6 cellular contexts compared by ENCODE assay signal in genomic region chr7:151008511-151009323, GRCh38.
DNase-seq lines count a peak whose midpoint lies in the region; ATAC-seq and TF ChIP-seq lines count a peak whose summit lies in the region.

No MANE protein-coding gene starts in this region.

- no peaks in the 10 kb centered on the region for H3K79me2 ChIP-seq in DND-41 (ENCODE audit: insufficient read depth, low read length)

- peak overlapping the region; percentile 64 for H2AFZ ChIP-seq in DND-41 (ENCODE audit: low read depth, low read length)

- H3K27me3 ChIP-seq in DND-41 (ENCODE audit: insufficient read depth, low read length, poor library complexity) (no peaks in the 10 kb centered on the region), iPS-15b (ENCODE audit: control insufficient read depth, insufficient read depth, low read length) (peaks cover 6% of the 10 kb centered on the region)

- H3K9ac ChIP-seq in DND-41 (ENCODE audit: low read depth, low read length): peak overlapping the region; percentile 72
- H3K9ac ChIP-seq in iPS-15b (ENCODE audit: low read depth, low read length): no peak overlapping the region

- H3K36me3 ChIP-seq in DND-41 (ENCODE audit: insufficient read depth, low read length): no peaks in the 10 kb centered on the region
- H3K36me3 ChIP-seq in iPS-15b (ENCODE audit: control insufficient read depth, insufficient read depth, low read length): no peaks in the 10 kb centered on the region

- H3K9me3 ChIP-seq in DND-41 (ENCODE audit: insufficient read depth, low read length, severe bottlenecking) (no peaks in the 10 kb centered on the region), iPS-15b (ENCODE audit: control insufficient read depth, insufficient read depth, low read length) (no peaks in the 10 kb centered on the region)

- H3K4me1 ChIP-seq in DND-41 (ENCODE audit: insufficient read depth, low read length) (peaks cover 25% of the 10 kb centered on the region), iPS-15b (ENCODE audit: control insufficient read depth, insufficient read depth, low read length) (peaks cover 4% of the 10 kb centered on the region)

- H3K27ac ChIP-seq in DND-41 (ENCODE audit: low read length): peak overlapping the region; percentile 57

- TF ChIP-seq CTCF in DND-41 (IDR thresholded peaks at IDR 0.05; ENCODE audit: borderline replicate concordance, extremely low read depth, low read length, poor library complexity, severe bottlenecking): peak; percentile 90

- peak overlapping the region; percentile 18 to 59; a peak in 3 of 4 replicates for H3K4me3 ChIP-seq in DND-41 (ENCODE audit: low read depth in 1 of 2, low read length in 2 of 2)
- peak overlapping the region; percentile 23 for H3K4me3 ChIP-seq in iPS-15b (ENCODE audit: low read depth, low read length)

- DNase-seq in DND-41 (peak; percentile 85), NCI-H1105 (lab: John Stamatoyannopoulos, UW) (no peak)
- DNase-seq in activated CD8-positive, alpha-beta memory T cell treated with anti-CD3 and anti-CD28 coated beads, Interleukin-2, amount 50 U/mL, for 48 hours: peak; percentile 98
- DNase-seq in stimulated activated CD8-positive, alpha-beta memory T cell treated with anti-CD3 and anti-CD28 coated beads, Interleukin-4, amount 100 ng/mL, for 1 hour (ENCODE audit: low read depth in 2 of 2, low spot score in 1 of 2): peak; percentile 48 to 69

- ATAC-seq in DND-41 (ENCODE audit: insufficient read depth, low read depth): peak; percentile 92
- ATAC-seq in HG03432 (IDR thresholded peaks at IDR 0.05; ENCODE audit: unreplicated experiment): peak; percentile 65

- H4K20me1 ChIP-seq in DND-41 (ENCODE audit: insufficient read depth, low read length): no peaks in the 10 kb centered on the region

- H3K4me2 ChIP-seq in DND-41 (ENCODE audit: insufficient read depth, low read length): peak overlapping the region; percentile 67
